36 cellular contexts compared by ENCODE assay signal in genomic region chr20:41951615-41952014, GRCh38.
"Had no signal": no experiment of that assay in that cellular context is flagged by ENCODE, and none has a peak within 500 bp of the region (broad histone marks: within the 10 kb centered on the region; RNA-seq: fewer than 3 reads in every experiment).

No MANE protein-coding gene starts in this region.

- H3K4me3 Mint-ChIP-seq: activated CD4-positive, alpha-beta memory T cell treated with anti-CD3 and anti-CD28 coated beads, Interleukin-2, amount 10 ng/mL, durations not matched to agents 7 days and 5 days; activated CD4-positive, alpha-beta T cell treated with anti-CD3 and anti-CD28 coated beads for 36 hours; activated CD4-positive, alpha-beta T cell treated with anti-CD3 and anti-CD28 coated beads, Interleukin-2, amount 10 ng/mL, durations not matched to agents 7 days and 5 days; activated CD8-positive, alpha-beta memory T cell treated with anti-CD3 and anti-CD28 coated beads, Interleukin-2, amount 10 ng/mL, durations not matched to agents 7 days and 5 days; activated CD8-positive, alpha-beta T cell treated with anti-CD3 and anti-CD28 coated beads, Interleukin-2, amount 10 ng/mL, durations not matched to agents 7 days and 5 days; activated naive CD4-positive, alpha-beta T cell treated with anti-CD3 and anti-CD28 coated beads for 36 hours; activated naive CD8-positive, alpha-beta T cell treated with anti-CD3 and anti-CD28 coated beads for 36 hours; activated T-cell treated with anti-CD3 and anti-CD28 coated beads, Interleukin-2, amount 50 U/mL, for 24 hours; activated T-helper 1 cell treated with anti-CD3 and anti-CD28 coated beads, Interleukin-12 subunit alpha, Interleukin-12 subunit beta, Interleukin-2, Interleukin-4 antibody, amounts not matched to agents 30 ng/mL and 10 ng/mL and 1 ng/mL, durations not matched to agents 14 hours and 24 hours and 36 hours; activated T-helper 17 cell treated with anti-CD3 and anti-CD28 coated beads, Interleukin-2, amount 50 U/mL, for 72 hours; T-helper 1 cell treated with Interleukin-12 subunit alpha and Interleukin-12 subunit beta and Interleukin-4 antibody, amounts not matched to agents 30 μg/mL and 1 μg/mL, for 36 hours; T-helper 2 cell treated with Interferon-gamma antibody and Interleukin-4, amounts not matched to agents 5 μg/mL and 100 μg/mL, for 36 hours; WTC11 had no signal

- H3K9me3 ChIP-seq: adrenal gland, body of pancreas, breast epithelium had no signal

- H3K27ac ChIP-seq: adrenal gland, body of pancreas, brain microvascular endothelial cell, breast epithelium, WERI-Rb-1 had no signal

- H3K9me3 Mint-ChIP-seq: activated CD4-positive, alpha-beta T cell treated with anti-CD3 and anti-CD28 coated beads, Interleukin-2, amount 10 ng/mL, durations not matched to agents 7 days and 5 days; activated naive CD4-positive, alpha-beta T cell treated with anti-CD3 and anti-CD28 coated beads for 36 hours; activated naive CD4-positive, alpha-beta T cell treated with anti-CD3 and anti-CD28 coated beads, Interleukin-2, amount 50 U/mL, for 72 hours; activated naive CD8-positive, alpha-beta T cell treated with anti-CD3 and anti-CD28 coated beads for 36 hours; activated T-cell treated with anti-CD3 and anti-CD28 coated beads, Interleukin-2, amount 50 U/mL, for 24 hours; activated T-helper 1 cell treated with anti-CD3 and anti-CD28 coated beads, Interleukin-12 subunit alpha, Interleukin-12 subunit beta, Interleukin-2, Interleukin-4 antibody, amounts not matched to agents 30 ng/mL and 10 ng/mL and 1 ng/mL, durations not matched to agents 14 hours and 24 hours and 36 hours; activated T-helper 17 cell treated with anti-CD3 and anti-CD28 coated beads, Interleukin-2, amount 50 U/mL, for 72 hours; T-helper 1 cell treated with Interleukin-12 subunit alpha and Interleukin-12 subunit beta and Interleukin-4 antibody, amounts not matched to agents 30 μg/mL and 1 μg/mL, for 36 hours; T-helper 2 cell treated with Interferon-gamma antibody and Interleukin-4, amounts not matched to agents 5 μg/mL and 100 μg/mL, for 36 hours; WTC11 had no signal

- H3K4me3 ChIP-seq: adrenal gland, body of pancreas, breast epithelium had no signal

- H3K36me3 ChIP-seq: adrenal gland, brain microvascular endothelial cell, breast epithelium, WERI-Rb-1 had no signal

- ATAC-seq: activated CD4-positive, alpha-beta T cell treated with anti-CD3 and anti-CD28 coated beads for 36 hours; activated CD4-positive, CD25-positive, alpha-beta regulatory T cell treated with anti-CD3 and anti-CD28 coated beads, Interleukin-2, amount 50 U/mL, for 24 hours; activated CD8-positive, alpha-beta memory T cell treated with anti-CD3 and anti-CD28 coated beads, Interleukin-2, amount 10 ng/mL, durations not matched to agents 7 days and 5 days; activated CD8-positive, alpha-beta T cell treated with anti-CD3 and anti-CD28 coated beads, Interleukin-2, amount 10 ng/mL, durations not matched to agents 7 days and 5 days; activated naive CD4-positive, alpha-beta T cell treated with anti-CD3 and anti-CD28 coated beads, Interleukin-2, amount 50 U/mL, for 72 hours; activated T-helper 17 cell treated with anti-CD3 and anti-CD28 coated beads, Interleukin-2, amount 50 U/mL, for 72 hours; body of pancreas; WTC11 had no signal

- H3K27ac Mint-ChIP-seq: activated CD4-positive, alpha-beta memory T cell treated with anti-CD3 and anti-CD28 coated beads, Interleukin-2, amount 10 ng/mL, durations not matched to agents 7 days and 5 days; activated CD4-positive, alpha-beta T cell treated with anti-CD3 and anti-CD28 coated beads for 36 hours; activated CD4-positive, alpha-beta T cell treated with anti-CD3 and anti-CD28 coated beads, Interleukin-2, amount 10 ng/mL, durations not matched to agents 7 days and 5 days; activated CD8-positive, alpha-beta memory T cell treated with anti-CD3 and anti-CD28 coated beads, Interleukin-2, amount 10 ng/mL, durations not matched to agents 7 days and 5 days; activated CD8-positive, alpha-beta T cell treated with anti-CD3 and anti-CD28 coated beads, Interleukin-2, amount 10 ng/mL, durations not matched to agents 7 days and 5 days; activated naive CD4-positive, alpha-beta T cell treated with anti-CD3 and anti-CD28 coated beads for 36 hours; activated naive CD4-positive, alpha-beta T cell treated with anti-CD3 and anti-CD28 coated beads, Interleukin-2, amount 50 U/mL, for 72 hours; activated naive CD8-positive, alpha-beta T cell treated with anti-CD3 and anti-CD28 coated beads for 36 hours; activated T-cell treated with anti-CD3 and anti-CD28 coated beads, Interleukin-2, amount 50 U/mL, for 24 hours; activated T-helper 1 cell treated with anti-CD3 and anti-CD28 coated beads, Interleukin-12 subunit alpha, Interleukin-12 subunit beta, Interleukin-2, Interleukin-4 antibody, amounts not matched to agents 30 ng/mL and 10 ng/mL and 1 ng/mL, durations not matched to agents 14 hours and 24 hours and 36 hours; activated T-helper 17 cell treated with anti-CD3 and anti-CD28 coated beads, Interleukin-2, amount 50 U/mL, for 72 hours; T-helper 1 cell treated with Interleukin-12 subunit alpha and Interleukin-12 subunit beta and Interleukin-4 antibody, amounts not matched to agents 30 μg/mL and 1 μg/mL, for 36 hours; T-helper 2 cell treated with Interferon-gamma antibody and Interleukin-4, amounts not matched to agents 5 μg/mL and 100 μg/mL, for 36 hours; WTC11 had no signal

- DNase-seq: activated CD4-positive, alpha-beta memory T cell treated with anti-CD3 and anti-CD28 coated beads, Interleukin-2, amount 10 ng/mL, durations not matched to agents 7 days and 5 days; activated CD4-positive, alpha-beta T cell treated with anti-CD3 and anti-CD28 coated beads for 1 hour; activated CD4-positive, alpha-beta T cell treated with anti-CD3 and anti-CD28 coated beads for 36 hours; activated CD4-positive, alpha-beta T cell treated with anti-CD3 and anti-CD28 coated beads for 48 hours; activated CD4-positive, alpha-beta T cell treated with anti-CD3 and anti-CD28 coated beads, Interleukin-2, amount 10 ng/mL, durations not matched to agents 7 days and 5 days; activated CD4-positive, alpha-beta T cell treated with anti-CD3 and anti-CD28 coated beads, Interleukin-2, amount 50 U/mL, for 48 hours; activated CD4-positive, CD25-positive, alpha-beta regulatory T cell; activated CD8-positive, alpha-beta memory T cell treated with anti-CD3 and anti-CD28 coated beads for 24 hours; activated CD8-positive, alpha-beta memory T cell treated with anti-CD3 and anti-CD28 coated beads, Interleukin-2, amount 10 ng/mL, durations not matched to agents 7 days and 5 days; activated CD8-positive, alpha-beta memory T cell treated with anti-CD3 and anti-CD28 coated beads, Interleukin-2, amount 50 U/mL, for 48 hours; activated CD8-positive, alpha-beta T cell treated with anti-CD3 and anti-CD28 coated beads, Interleukin-2, amount 10 ng/mL, durations not matched to agents 7 days and 5 days; activated effector memory CD4-positive, alpha-beta T cell treated with anti-CD3 and anti-CD28 coated beads, Interleukin-2, amount 50 U/mL, for 16 hours; activated gamma-delta T cell treated with Interleukin-2 at 50 U/mL for 16 hours; activated naive CD4-positive, alpha-beta T cell; activated naive CD4-positive, alpha-beta T cell treated with anti-CD3 and anti-CD28 coated beads for 36 hours; activated naive CD4-positive, alpha-beta T cell treated with anti-CD3 and anti-CD28 coated beads, Interleukin-2, amount 50 U/mL, for 16 hours; activated naive CD8-positive, alpha-beta T cell treated with anti-CD3 and anti-CD28 coated beads for 36 hours; activated T-cell treated with anti-CD3 and anti-CD28 coated beads, Interleukin-2, amount 50 U/mL, for 24 hours; activated T-cell treated with anti-CD3 and anti-CD28 coated beads, Interleukin-2, amount 50 U/mL, for 48 hours; adrenal gland; amniotic stem cell; aorta; body of pancreas; brain microvascular endothelial cell; central memory CD4-positive, alpha-beta T cell; T-helper 9 cell; WERI-Rb-1 had no signal

- H3K27me3 ChIP-seq: adrenal gland, body of pancreas, brain microvascular endothelial cell, breast epithelium had no signal

- H3K4me1 Mint-ChIP-seq: activated CD4-positive, alpha-beta memory T cell treated with anti-CD3 and anti-CD28 coated beads, Interleukin-2, amount 10 ng/mL, durations not matched to agents 7 days and 5 days; activated CD4-positive, alpha-beta T cell treated with anti-CD3 and anti-CD28 coated beads for 36 hours; activated naive CD8-positive, alpha-beta T cell treated with anti-CD3 and anti-CD28 coated beads for 36 hours; activated T-helper 17 cell treated with anti-CD3 and anti-CD28 coated beads, Interleukin-2, amount 50 U/mL, for 72 hours; WTC11 had no signal

- H3K4me1 ChIP-seq: adrenal gland, body of pancreas, breast epithelium had no signal

- H3K27me3 Mint-ChIP-seq: activated CD4-positive, alpha-beta memory T cell treated with anti-CD3 and anti-CD28 coated beads, Interleukin-2, amount 10 ng/mL, durations not matched to agents 7 days and 5 days; activated CD8-positive, alpha-beta memory T cell treated with anti-CD3 and anti-CD28 coated beads, Interleukin-2, amount 10 ng/mL, durations not matched to agents 7 days and 5 days; activated naive CD8-positive, alpha-beta T cell treated with anti-CD3 and anti-CD28 coated beads for 36 hours had no signal

- FAIRE-seq: astrocyte had no signal

- H3K36me3 Mint-ChIP-seq: activated CD8-positive, alpha-beta memory T cell treated with anti-CD3 and anti-CD28 coated beads, Interleukin-2, amount 10 ng/mL, durations not matched to agents 7 days and 5 days; activated naive CD4-positive, alpha-beta T cell treated with anti-CD3 and anti-CD28 coated beads, Interleukin-2, amount 50 U/mL, for 72 hours; activated naive CD8-positive, alpha-beta T cell treated with anti-CD3 and anti-CD28 coated beads for 36 hours; WTC11 had no signal
